Comparison of ENCODE assay signal across 23 cellular contexts in genomic region chr14:106826833-106827369, GRCh38.
"Had no signal": no experiment of that assay in that cellular context is flagged by ENCODE, and none has a peak within 500 bp of the region (broad histone marks: within the 10 kb centered on the region; RNA-seq: fewer than 3 reads in every experiment).

No MANE protein-coding gene starts in this region.

- DNase-seq: activated B cell treated with CpG ODN at 0.5 μM for 24 hours; activated CD4-positive, alpha-beta T cell treated with anti-CD3 and anti-CD28 coated beads for 1 hour; activated CD4-positive, alpha-beta T cell treated with anti-CD3 and anti-CD28 coated beads, Interleukin-2, amount 50 U/mL, for 48 hours; activated CD8-positive, alpha-beta memory T cell treated with anti-CD3 and anti-CD28 coated beads, Interleukin-2, amount 10 ng/mL, durations not matched to agents 7 days and 5 days; activated gamma-delta T cell; activated naive CD4-positive, alpha-beta T cell treated with anti-CD3 and anti-CD28 coated beads for 36 hours; activated T-cell treated with anti-CD3 and anti-CD28 coated beads, Interleukin-2, amount 50 U/mL, for 4 hours; amygdala; colonic mucosa; NCI-H1048; NCI-H146; NCI-H187 treated with DMSO at 0.1 percent for 48 hours; NCI-H2081 treated with DMSO at 0.1 percent for 48 hours; NCI-H2171; NCI-H2227 treated with DMSO at 0.1 percent for 48 hours; NCI-H526; NCI-H774; RPMI8226; SHP77; SW 1271; T-helper 9 cell had no signal

- ATAC-seq: activated CD8-positive, alpha-beta memory T cell treated with anti-CD3 and anti-CD28 coated beads, Interleukin-2, amount 10 ng/mL, durations not matched to agents 7 days and 5 days; activated T-cell treated with anti-CD3 and anti-CD28 coated beads, Interleukin-2, amount 50 U/mL, for 4 hours; activated T-helper 17 cell treated with anti-CD3 and anti-CD28 coated beads, Interleukin-2, amount 50 U/mL, for 72 hours; SK-N-SH treated with all-trans-retinoic acid at 6 μM for 48 hours had no signal
